20 cellular contexts compared by ENCODE assay signal in the genomic region with DNA sequence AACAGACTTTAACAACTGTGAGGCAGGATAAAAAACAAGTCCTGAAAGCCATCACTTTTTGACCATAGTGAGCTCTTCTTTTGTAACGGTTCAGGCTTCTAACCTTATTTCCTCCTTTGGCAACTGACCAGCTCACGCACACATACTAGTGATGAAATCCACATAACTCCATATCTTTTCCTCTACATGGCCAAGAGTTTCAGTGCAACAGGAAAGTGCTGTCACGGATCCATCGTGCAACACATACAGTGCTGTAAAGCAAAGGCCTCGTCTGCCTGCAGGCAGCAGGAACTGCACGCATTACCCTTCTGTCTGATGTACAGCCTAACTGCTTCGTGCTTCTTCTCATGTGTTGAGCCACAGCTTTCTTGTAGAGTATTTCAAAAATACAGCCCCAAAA.
"Had no signal": no experiment of that assay in that cellular context is flagged by ENCODE, and none has a peak within 500 bp of the region (broad histone marks: within the 10 kb centered on the region; RNA-seq: fewer than 3 reads in every experiment).

No MANE protein-coding gene starts in this region.

- DNase-seq: activated CD4-positive, alpha-beta T cell treated with anti-CD3 and anti-CD28 coated beads, Interleukin-2, amount 10 ng/mL, durations not matched to agents 24 days and 14 days; activated CD8-positive, alpha-beta T cell treated with anti-CD3 and anti-CD28 coated beads for 36 hours; activated naive CD4-positive, alpha-beta T cell treated with Interleukin-2 at 50 U/mL for 16 hours; activated naive CD8-positive, alpha-beta T cell treated with anti-CD3 and anti-CD28 coated beads, Interleukin-2, amount 10 ng/mL, durations not matched to agents 7 days and 5 days; activated T-cell treated with anti-CD3 and anti-CD28 coated beads, Interleukin-2, amount 50 U/mL, for 1 hour; body of pancreas; cortex of kidney; effector memory CD8-positive, alpha-beta T cell; left colon; sigmoid colon; spleen; stimulated activated CD4-positive, alpha-beta T cell treated with anti-CD3 and anti-CD28 coated beads, Interleukin-4, amount 100 ng/mL, for 4 hours; testis had no signal

- H3K9me3 Mint-ChIP-seq: activated CD4-positive, alpha-beta T cell treated with anti-CD3 and anti-CD28 coated beads, Interleukin-2, amount 10 ng/mL, durations not matched to agents 24 days and 14 days; activated CD8-positive, alpha-beta T cell treated with anti-CD3 and anti-CD28 coated beads for 36 hours; activated naive CD8-positive, alpha-beta T cell treated with anti-CD3 and anti-CD28 coated beads, Interleukin-2, amount 10 ng/mL, durations not matched to agents 7 days and 5 days; activated T-helper 2 cell treated with anti-CD3 and anti-CD28 coated beads, Interferon-gamma antibody, Interleukin-2, Interleukin-4, amounts not matched to agents 10 μg/mL and 5 μg/mL and 100 μg/mL, durations not matched to agents 14 hours and 24 hours and 36 hours; effector memory CD8-positive, alpha-beta T cell; mesothelial cell of epicardium; nephron; stimulated activated memory B cell treated with anti-CD40 and anti-IgM and Interleukin-4, amounts not matched to agents 10 μg/mL and 1 μg/mL and 100 μg/mL, for 72 hours; type B pancreatic cell had no signal

- H3K9me3 ChIP-seq: body of pancreas, sigmoid colon, spleen, testis had no signal

- H3K4me3 ChIP-seq: body of pancreas, lung, sigmoid colon, spleen, testis had no signal

- H3K27me3 Mint-ChIP-seq: activated CD4-positive, alpha-beta T cell treated with anti-CD3 and anti-CD28 coated beads, Interleukin-2, amount 10 ng/mL, durations not matched to agents 24 days and 14 days; activated CD8-positive, alpha-beta T cell treated with anti-CD3 and anti-CD28 coated beads for 36 hours; activated naive CD8-positive, alpha-beta T cell treated with anti-CD3 and anti-CD28 coated beads, Interleukin-2, amount 10 ng/mL, durations not matched to agents 7 days and 5 days; effector memory CD8-positive, alpha-beta T cell; stimulated activated memory B cell treated with anti-CD40 and anti-IgM and Interleukin-4, amounts not matched to agents 10 μg/mL and 1 μg/mL and 100 μg/mL, for 72 hours; type B pancreatic cell had no signal

- H3K27ac Mint-ChIP-seq: activated CD4-positive, alpha-beta T cell treated with anti-CD3 and anti-CD28 coated beads, Interleukin-2, amount 10 ng/mL, durations not matched to agents 24 days and 14 days; activated CD8-positive, alpha-beta T cell treated with anti-CD3 and anti-CD28 coated beads for 36 hours; activated naive CD8-positive, alpha-beta T cell treated with anti-CD3 and anti-CD28 coated beads, Interleukin-2, amount 10 ng/mL, durations not matched to agents 7 days and 5 days; activated T-helper 2 cell treated with anti-CD3 and anti-CD28 coated beads, Interferon-gamma antibody, Interleukin-2, Interleukin-4, amounts not matched to agents 10 μg/mL and 5 μg/mL and 100 μg/mL, durations not matched to agents 14 hours and 24 hours and 36 hours; effector memory CD8-positive, alpha-beta T cell; mesothelial cell of epicardium; nephron; stimulated activated memory B cell treated with anti-CD40 and anti-IgM and Interleukin-4, amounts not matched to agents 10 μg/mL and 1 μg/mL and 100 μg/mL, for 72 hours; type B pancreatic cell had no signal

- H3K36me3 Mint-ChIP-seq: activated naive CD8-positive, alpha-beta T cell treated with anti-CD3 and anti-CD28 coated beads, Interleukin-2, amount 10 ng/mL, durations not matched to agents 7 days and 5 days; mesothelial cell of epicardium had no signal

- H3K27ac ChIP-seq: body of pancreas, epithelial cell of prostate, sigmoid colon, spleen, testis had no signal

- H3K27me3 ChIP-seq: body of pancreas, sigmoid colon, spleen, testis had no signal

- H3K4me1 Mint-ChIP-seq: activated CD4-positive, alpha-beta T cell treated with anti-CD3 and anti-CD28 coated beads, Interleukin-2, amount 10 ng/mL, durations not matched to agents 24 days and 14 days; activated naive CD8-positive, alpha-beta T cell treated with anti-CD3 and anti-CD28 coated beads, Interleukin-2, amount 10 ng/mL, durations not matched to agents 7 days and 5 days; mesothelial cell of epicardium; nephron; stimulated activated memory B cell treated with anti-CD40 and anti-IgM and Interleukin-4, amounts not matched to agents 10 μg/mL and 1 μg/mL and 100 μg/mL, for 72 hours had no signal

- H3K4me3 Mint-ChIP-seq: activated CD4-positive, alpha-beta T cell treated with anti-CD3 and anti-CD28 coated beads, Interleukin-2, amount 10 ng/mL, durations not matched to agents 24 days and 14 days; activated CD8-positive, alpha-beta T cell treated with anti-CD3 and anti-CD28 coated beads for 36 hours; activated naive CD8-positive, alpha-beta T cell treated with anti-CD3 and anti-CD28 coated beads, Interleukin-2, amount 10 ng/mL, durations not matched to agents 7 days and 5 days; effector memory CD8-positive, alpha-beta T cell; mesothelial cell of epicardium; nephron; stimulated activated memory B cell treated with anti-CD40 and anti-IgM and Interleukin-4, amounts not matched to agents 10 μg/mL and 1 μg/mL and 100 μg/mL, for 72 hours; type B pancreatic cell had no signal

- H3K4me1 ChIP-seq: body of pancreas, sigmoid colon, spleen, testis had no signal
